Comparison of ENCODE assay signal across 1 cellular context in the genomic region with DNA sequence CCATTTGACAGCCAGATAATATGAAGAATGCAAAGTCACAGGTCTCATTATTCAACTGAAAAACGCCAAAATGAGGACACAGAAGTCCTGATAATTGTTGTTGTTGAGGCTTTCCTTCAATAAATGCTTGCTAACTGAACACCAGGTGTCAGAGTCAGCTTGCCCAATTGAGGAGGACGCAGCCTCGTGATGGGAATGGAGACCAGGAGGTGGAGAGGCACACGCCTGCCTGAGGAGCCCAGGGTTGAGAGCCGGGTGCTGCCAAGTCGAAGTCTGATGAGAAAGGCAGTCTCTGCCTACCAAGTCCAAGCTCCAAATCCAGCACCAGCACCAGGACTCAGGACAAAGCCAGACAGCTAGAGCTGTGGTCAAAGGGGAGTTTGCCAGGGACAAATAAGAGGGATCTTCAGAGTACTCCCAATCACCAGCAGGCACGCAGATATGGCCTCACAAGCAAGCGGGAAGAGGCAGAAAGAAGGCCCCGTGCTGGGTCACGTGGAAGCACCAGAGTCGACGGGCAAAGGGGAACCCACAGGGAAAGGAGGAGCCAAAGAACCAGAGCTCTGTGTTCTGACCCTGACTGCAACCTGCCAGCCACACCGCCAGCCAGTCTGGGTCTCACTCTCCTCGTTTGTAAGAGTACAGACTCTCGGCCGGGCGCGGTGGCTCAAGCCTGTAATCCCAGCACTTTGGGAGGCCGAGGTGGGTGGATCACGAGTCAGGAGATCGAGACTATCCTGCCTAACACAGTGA.
TF ChIP-seq lines count a peak whose summit lies in the region.

No MANE protein-coding gene starts in this region.

TF ChIP-seq in H1, 55 proteins besides CTCF, POLR2A, EP300 and RAD21:
- TF ChIP-seq, protein P1, sequence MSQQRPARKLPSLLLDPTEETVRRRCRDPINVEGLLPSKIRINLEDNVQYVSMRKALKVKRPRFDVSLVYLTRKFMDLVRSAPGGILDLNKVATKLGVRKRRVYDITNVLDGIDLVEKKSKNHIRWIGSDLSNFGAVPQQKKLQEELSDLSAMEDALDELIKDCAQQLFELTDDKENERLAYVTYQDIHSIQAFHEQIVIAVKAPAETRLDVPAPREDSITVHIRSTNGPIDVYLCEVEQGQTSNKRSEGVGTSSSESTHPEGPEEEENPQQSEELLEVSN (IDR thresholded peaks at IDR 0.05) = peak; percentile 52
- no peak for TF ChIP-seq CBX8 (IDR thresholded peaks at IDR 0.05; ENCODE audit: borderline replicate concordance, low read depth, low read length)
